Comparison of ENCODE assay signal across 18 cellular contexts in genomic region chr21:40165671-40166070, GRCh38.
DNase-seq lines count a peak whose midpoint lies in the region; ATAC-seq and TF ChIP-seq lines count a peak whose summit lies in the region.
"Had no signal": no experiment of that assay in that cellular context is flagged by ENCODE, and none has a peak within 500 bp of the region (broad histone marks: within the 10 kb centered on the region; RNA-seq: fewer than 3 reads in every experiment).

No MANE protein-coding gene starts in this region.

- intact Hi-C loops in left ventricle myocardium inferior (cut with micrococcal nuclease), result no loop called here

- 42% methylated on average over 12 of the region's 12 CpGs for WGBS in smooth muscle cell (ENCODE audit: low lambda C conversion rate)

- no peak overlapping the region for H2AFZ ChIP-seq in smooth muscle cell (ENCODE audit: low read depth)

- no peak overlapping the region for H3K4me3 ChIP-seq in cardiac muscle cell
- H3K4me3 ChIP-seq in left ventricle myocardium inferior, result no peak overlapping the region
- no peak overlapping the region for H3K4me3 ChIP-seq in astrocyte of the cerebellum (ENCODE audit: low read depth, low read length)
- H3K4me3 ChIP-seq in smooth muscle cell, result no peak overlapping the region
- no peak overlapping the region for H3K4me3 ChIP-seq in WERI-Rb-1 (ENCODE audit: low read depth, low read length)
- H3K4me3 ChIP-seq: BLaER1, HAP-1, K562 had no signal

- H4K20me1 ChIP-seq in smooth muscle cell (ENCODE audit: low read depth), result no peaks in the 10 kb centered on the region
- H4K20me1 ChIP-seq: BLaER1 had no signal

- H3K79me2 ChIP-seq in smooth muscle cell (ENCODE audit: low read depth), result no peaks in the 10 kb centered on the region

- no peak overlapping the region for H3K9ac ChIP-seq in smooth muscle cell (ENCODE audit: low read depth)
- H3K9ac ChIP-seq: BLaER1 had no signal

- in situ Hi-C loops in astrocyte of the cerebellum (cut with HindIII; ENCODE audit: low sequenced_read_pairs), result no loop called here

- H3K4me1 ChIP-seq in cardiac muscle cell (ENCODE audit: low read depth) (peaks cover 10% of the 10 kb centered on the region), left ventricle myocardium inferior (peaks cover 9% of the 10 kb centered on the region), smooth muscle cell (ENCODE audit: low read depth) (peaks cover 13% of the 10 kb centered on the region)
- H3K4me1 ChIP-seq: HAP-1 had no signal

- no peaks in the 10 kb centered on the region for H3K27me3 ChIP-seq in cardiac muscle cell
- H3K27me3 ChIP-seq in left ventricle myocardium inferior (ENCODE audit: low read depth), result no peaks in the 10 kb centered on the region
- H3K27me3 ChIP-seq in smooth muscle cell (ENCODE audit: low read depth), result no peaks in the 10 kb centered on the region
- no peaks in the 10 kb centered on the region for H3K27me3 ChIP-seq in WERI-Rb-1 (ENCODE audit: insufficient read depth, low read depth, severe bottlenecking)
- H3K27me3 ChIP-seq: BLaER1 had no signal

- DNase-seq in cardiac muscle cell (ENCODE audit: low read depth in 1 of 2, low spot score in 1 of 2), result peak in 1 of 2 donors; percentile 31
- DNase-seq in left ventricle myocardium inferior, result no peak
- peak; percentile 91 for DNase-seq in astrocyte of the cerebellum (ENCODE audit: low read depth)
- DNase-seq in left kidney (ENCODE audit: low read depth, low spot score), result peak; percentile 14
- DNase-seq in smooth muscle cell (lab: John Stamatoyannopoulos, UW; ENCODE audit: unreplicated experiment), result no peak
- no peak for DNase-seq in WERI-Rb-1
- DNase-seq in dermis blood vessel endothelial cell, result no peak
- DNase-seq: 8988T; CD8-positive, alpha-beta memory T cell; NCI-H1048; NCI-H1694; NCI-H2107; NCI-H226; NCI-H526 treated with DMSO at 0.1 percent for 48 hours had no signal

- H3F3A ChIP-seq in smooth muscle cell (ENCODE audit: low read depth), result peaks cover 3% of the 10 kb centered on the region

- H3K4me2 ChIP-seq in smooth muscle cell, result peak overlapping the region; percentile 64
- H3K4me2 ChIP-seq: BLaER1 had no signal

- H3K9me3 ChIP-seq in cardiac muscle cell (ENCODE audit: low read depth) (no peaks in the 10 kb centered on the region), left ventricle myocardium inferior (replicated peaks) (no peaks in the 10 kb centered on the region), smooth muscle cell (replicated peaks; ENCODE audit: low read depth) (no peaks in the 10 kb centered on the region), WERI-Rb-1 (ENCODE audit: severe bottlenecking) (no peaks in the 10 kb centered on the region)
- H3K9me3 ChIP-seq: HAP-1 had no signal

- TF ChIP-seq CTCF in cardiac muscle cell (IDR thresholded peaks at IDR 0.05; ENCODE audit: low read depth, low read length), result no peak
- TF ChIP-seq CTCF in left ventricle myocardium inferior (IDR thresholded peaks at IDR 0.05; ENCODE audit: borderline replicate concordance), result no peak
- no peak for TF ChIP-seq CTCF in astrocyte of the cerebellum (IDR thresholded peaks at IDR 0.05; ENCODE audit: low read depth, low read length, missing control alignments)
- TF ChIP-seq CTCF in smooth muscle cell (IDR thresholded peaks at IDR 0.05; ENCODE audit: borderline replicate concordance, insufficient read depth, poor library complexity, severe bottlenecking), result no peak
- TF ChIP-seq CTCF in WERI-Rb-1 (IDR thresholded peaks at IDR 0.05; ENCODE audit: low read depth, low read length), result no peak

- H3K36me3 ChIP-seq in cardiac muscle cell, result no peaks in the 10 kb centered on the region
- no peaks in the 10 kb centered on the region for H3K36me3 ChIP-seq in left ventricle myocardium inferior
- H3K36me3 ChIP-seq in smooth muscle cell (ENCODE audit: low read depth), result no peaks in the 10 kb centered on the region
- no peaks in the 10 kb centered on the region for H3K36me3 ChIP-seq in WERI-Rb-1
- H3K36me3 ChIP-seq: BLaER1, HAP-1 had no signal

- peak overlapping the region; percentile 66 for H3K27ac ChIP-seq in cardiac muscle cell
- H3K27ac ChIP-seq in left ventricle myocardium inferior (replicated peaks), result no peak overlapping the region
- H3K27ac ChIP-seq in smooth muscle cell (ENCODE audit: low read depth), result peak overlapping the region; percentile 63
- H3K27ac ChIP-seq in WERI-Rb-1, result no peak overlapping the region
- H3K27ac ChIP-seq: BLaER1 had no signal

- no peak for ATAC-seq in HG03521 (IDR thresholded peaks at IDR 0.05; ENCODE audit: unreplicated experiment)
- ATAC-seq: K562 had no signal

Comparison
In these comparisons a context has a peak if more than half of its experiments do, and no peak if none do; other contexts are left out.
1. H3K27ac ChIP-seq: peak in cardiac muscle cell (single experiment) and smooth muscle cell (single experiment); none in left ventricle myocardium inferior (single experiment) and WERI-Rb-1 (single experiment).
2. DNase-seq: peak in astrocyte of the cerebellum (single experiment) and left kidney (single experiment); none in left ventricle myocardium inferior (single experiment), smooth muscle cell (single experiment), WERI-Rb-1 (single experiment) and dermis blood vessel endothelial cell (single experiment).